1 cellular context compared by ENCODE assay signal in genomic region chr6:138538390-138539031, GRCh38.
TF ChIP-seq lines count a peak whose summit lies in the region.

No MANE protein-coding gene starts in this region.

TF ChIP-seq in HepG2, 621 proteins besides CTCF, POLR2A, EP300 and RAD21 (continued from another document and continues in another):
- TF ChIP-seq ARID5B (CRISPR knock-in tag; IDR thresholded peaks at IDR 0.05), result peak; percentile 81
- no peak for TF ChIP-seq CHD2 (IDR thresholded peaks at IDR 0.05; ENCODE audit: low read depth, low read length)
- no peak for TF ChIP-seq ARNTL (CRISPR knock-in tag; IDR thresholded peaks at IDR 0.05)
- TF ChIP-seq FOXM1 (CRISPR knock-in tag; IDR thresholded peaks at IDR 0.05), result no peak
- TF ChIP-seq ZNF784 (CRISPR knock-in tag; IDR thresholded peaks at IDR 0.05; ENCODE audit: borderline replicate concordance), result no peak
- TF ChIP-seq MAFF (IDR thresholded peaks at IDR 0.05; ENCODE audit: low read depth, low read length), result peak; percentile 46; the same call in 1 of the 2 replicates
- TF ChIP-seq RNF2 (conservative IDR thresholded peaks at IDR 0.05; ENCODE audit: low read depth), result no peak
- TF ChIP-seq MAX (IDR thresholded peaks at IDR 0.05), result no peak; the same call in 1 of the 2 replicates
- no peak for TF ChIP-seq GABPB1 (CRISPR knock-in tag; IDR thresholded peaks at IDR 0.05)
- TF ChIP-seq REL (CRISPR knock-in tag; conservative IDR thresholded peaks at IDR 0.05), result no peak
- no peak for TF ChIP-seq NRL (CRISPR knock-in tag; IDR thresholded peaks at IDR 0.05; ENCODE audit: borderline replicate concordance)
- TF ChIP-seq USF2 (IDR thresholded peaks at IDR 0.05; ENCODE audit: low read depth, low read length), result 0 out of 2 replicates have a peak, but pooled peaks have one; percentile 14
- TF ChIP-seq USF2 (CRISPR knock-in tag; IDR thresholded peaks at IDR 0.05; ENCODE audit: borderline replicate concordance), result no peak
- TF ChIP-seq YEATS2 (CRISPR knock-in tag; IDR thresholded peaks at IDR 0.05; ENCODE audit: borderline replicate concordance), result no peak
- TF ChIP-seq FOXK1 (CRISPR knock-in tag; IDR thresholded peaks at IDR 0.05; ENCODE audit: borderline replicate concordance, low read depth), result no peak
- peak; percentile 31; the same call in 1 of the 2 replicates for TF ChIP-seq HNF1A (IDR thresholded peaks at IDR 0.05; ENCODE audit: low read depth)
- peak; percentile 74; the same call in 1 of the 2 replicates for TF ChIP-seq HNF1A (CRISPR knock-in tag; IDR thresholded peaks at IDR 0.05; ENCODE audit: borderline replicate concordance)
- TF ChIP-seq SP1 (IDR thresholded peaks at IDR 0.05), result no peak
- no peak for TF ChIP-seq SP1 (CRISPR knock-in tag; IDR thresholded peaks at IDR 0.05)
- TF ChIP-seq TGIF2 (CRISPR knock-in tag; IDR thresholded peaks at IDR 0.05), result 0 out of 2 replicates have a peak, but pooled peaks have one; percentile 7
- peak; percentile 39; the same call in 1 of the 2 replicates for TF ChIP-seq TFE3 (CRISPR knock-in tag; IDR thresholded peaks at IDR 0.05)
- no peak for TF ChIP-seq HBP1 (CRISPR knock-in tag; IDR thresholded peaks at IDR 0.05; ENCODE audit: low read depth)
- no peak for TF ChIP-seq ZNF570 (CRISPR knock-in tag; IDR thresholded peaks at IDR 0.05; ENCODE audit: borderline replicate concordance)
- TF ChIP-seq SOX5 (CRISPR knock-in tag; IDR thresholded peaks at IDR 0.05; ENCODE audit: borderline replicate concordance), result peak; percentile 65; the same call in 1 of the 2 replicates
- TF ChIP-seq POGK (CRISPR knock-in tag; conservative IDR thresholded peaks at IDR 0.05), result peak; percentile 21; the same call in 1 of the 2 replicates
- no peak for TF ChIP-seq KDM5B (CRISPR knock-in tag; IDR thresholded peaks at IDR 0.05; ENCODE audit: borderline replicate concordance)
- TF ChIP-seq ZNF354B (CRISPR knock-in tag; IDR thresholded peaks at IDR 0.05), result no peak
- TF ChIP-seq ZKSCAN1 (IDR thresholded peaks at IDR 0.05; ENCODE audit: low read length), result no peak
- no peak for TF ChIP-seq ZNF30 (CRISPR knock-in tag; IDR thresholded peaks at IDR 0.05)
- no peak for TF ChIP-seq CEBPZ (IDR thresholded peaks at IDR 0.05; ENCODE audit: low read length)
- TF ChIP-seq KLF15 (CRISPR knock-in tag; IDR thresholded peaks at IDR 0.05; ENCODE audit: borderline replicate concordance), result no peak
- TF ChIP-seq ELF1 (CRISPR knock-in tag; IDR thresholded peaks at IDR 0.05), result no peak
- TF ChIP-seq ZFP36 (IDR thresholded peaks at IDR 0.05; ENCODE audit: borderline replicate concordance, low read depth, low read length, partially characterized antibody), result no peak
- no peak for TF ChIP-seq TOPORS (CRISPR knock-in tag; IDR thresholded peaks at IDR 0.05)
- TF ChIP-seq HDAC6 (IDR thresholded peaks at IDR 0.05; ENCODE audit: low read depth, low read length), result no peak
- TF ChIP-seq SCMH1 (CRISPR knock-in tag; IDR thresholded peaks at IDR 0.05; ENCODE audit: borderline replicate concordance), result no peak
- TF ChIP-seq ZNF678 (CRISPR knock-in tag; IDR thresholded peaks at IDR 0.05), result no peak
- no peak for TF ChIP-seq ZSCAN9 (CRISPR knock-in tag; IDR thresholded peaks at IDR 0.05; ENCODE audit: borderline replicate concordance)
- no peak for TF ChIP-seq NPAS2 (CRISPR knock-in tag; IDR thresholded peaks at IDR 0.05; ENCODE audit: borderline replicate concordance)
- no peak for TF ChIP-seq U2AF1 (optimal IDR thresholded peaks at IDR 0.05; ENCODE audit: low read depth, low read length)
- TF ChIP-seq KLF12 (CRISPR knock-in tag; IDR thresholded peaks at IDR 0.05; ENCODE audit: borderline replicate concordance), result no peak
- no peak for TF ChIP-seq FOSL1 (CRISPR knock-in tag; IDR thresholded peaks at IDR 0.05; ENCODE audit: borderline replicate concordance)
- no peak for TF ChIP-seq ZNF232 (CRISPR knock-in tag; IDR thresholded peaks at IDR 0.05; ENCODE audit: borderline replicate concordance)
- TF ChIP-seq ZNF235 (CRISPR knock-in tag; IDR thresholded peaks at IDR 0.05; ENCODE audit: borderline replicate concordance), result no peak
- TF ChIP-seq PRMT3 (CRISPR knock-in tag; IDR thresholded peaks at IDR 0.05; ENCODE audit: borderline replicate concordance, low read depth), result no peak
